ENCODE assay signal across 14 cellular contexts in genomic region chr12:30201301-30202160, GRCh38.
DNase-seq lines count a peak whose midpoint lies in the region; ATAC-seq and TF ChIP-seq lines count a peak whose summit lies in the region.
"Had no signal": no experiment of that assay in that cellular context is flagged by ENCODE, and none has a peak within 500 bp of the region (broad histone marks: within the 10 kb centered on the region; RNA-seq: fewer than 3 reads in every experiment).

No MANE protein-coding gene starts in this region.

- H3K4me1 ChIP-seq in HUES48 (ENCODE audit: control insufficient read depth, insufficient read depth, low read length), result peaks cover 9% of the 10 kb centered on the region
- H3K4me1 ChIP-seq: uterus had no signal

- no peaks in the 10 kb centered on the region for H3K4me1 Mint-ChIP-seq in stimulated activated naive B cell treated with anti-CD40 and anti-IgM and Interleukin-4, amounts not matched to agents 10 μg/mL and 1 μg/mL and 100 μg/mL, for 72 hours

- no peaks in the 10 kb centered on the region for H3K36me3 ChIP-seq in HUES48 (ENCODE audit: control insufficient read depth, insufficient read depth, low read length)
- H3K36me3 ChIP-seq: ovary, uterus had no signal

- ATAC-seq in HG03442 (IDR thresholded peaks at IDR 0.05; ENCODE audit: unreplicated experiment), result no peak
- ATAC-seq in stimulated activated naive B cell treated with anti-CD40 and anti-IgM and Interleukin-4, amounts not matched to agents 10 μg/mL and 1 μg/mL and 100 μg/mL, for 72 hours (replicated peaks), result no peak

- no peaks in the 10 kb centered on the region for H3K9me3 Mint-ChIP-seq in stimulated activated naive B cell treated with anti-CD40 and anti-IgM and Interleukin-4, amounts not matched to agents 10 μg/mL and 1 μg/mL and 100 μg/mL, for 72 hours

- TF ChIP-seq CTCF in coronary artery (IDR thresholded peaks at IDR 0.05) (no peak), retinal pigment epithelial cell (conservative IDR thresholded peaks at IDR 0.05; ENCODE audit: low read depth, low read length) (peak; percentile 15)

- peaks cover 14 to 23% of the 10 kb centered on the region in 2 donors for H3K27me3 Mint-ChIP-seq in stimulated activated naive B cell treated with anti-CD40 and anti-IgM and Interleukin-4, amounts not matched to agents 10 μg/mL and 1 μg/mL and 100 μg/mL, for 72 hours

- H3K4me3 Mint-ChIP-seq in stimulated activated naive B cell treated with anti-CD40 and anti-IgM and Interleukin-4, amounts not matched to agents 10 μg/mL and 1 μg/mL and 100 μg/mL, for 72 hours, result no peak overlapping the region

- DNase-seq in coronary artery (ENCODE audit: low spot score), result no peak
- no peak for DNase-seq in retinal pigment epithelial cell (ENCODE audit: low read depth)
- DNase-seq in NCI-H2171 (lab: John Stamatoyannopoulos, UW), result no peak
- no peak for DNase-seq in stimulated activated naive B cell treated with anti-CD40 and anti-IgM and Interleukin-4, amounts not matched to agents 10 μg/mL and 1 μg/mL and 100 μg/mL, for 72 hours
- DNase-seq in NCI-H1436 (lab: John Stamatoyannopoulos, UW), result no peak
- DNase-seq: activated naive CD4-positive, alpha-beta T cell treated with Interleukin-2 at 50 U/mL for 16 hours; GF-D8; NCI-H146; ovary; SW 1271; uterus had no signal

- no peaks in the 10 kb centered on the region for H3K36me3 Mint-ChIP-seq in stimulated activated naive B cell treated with anti-CD40 and anti-IgM and Interleukin-4, amounts not matched to agents 10 μg/mL and 1 μg/mL and 100 μg/mL, for 72 hours

- peak overlapping the region; percentile 62 for H3K4me3 ChIP-seq in HUES48 (ENCODE audit: low read depth, low read length)
- peak overlapping the region; percentile 67 for H3K4me3 ChIP-seq in coronary artery
- H3K4me3 ChIP-seq in iPS-11a (ENCODE audit: low read depth, low read length), result peak overlapping the region; percentile 4
- peak overlapping the region; percentile 53 for H3K4me3 ChIP-seq in retinal pigment epithelial cell (ENCODE audit: low read length)
- H3K4me3 ChIP-seq: ovary, uterus had no signal

- H3K27ac ChIP-seq in HUES48 (ENCODE audit: low read depth, low read length) (no peak overlapping the region), coronary artery (no peak overlapping the region)
- H3K27ac ChIP-seq: ovary, uterus had no signal

- no peak overlapping the region for H3K27ac Mint-ChIP-seq in stimulated activated naive B cell treated with anti-CD40 and anti-IgM and Interleukin-4, amounts not matched to agents 10 μg/mL and 1 μg/mL and 100 μg/mL, for 72 hours

- H3K9me3 ChIP-seq in HUES48 (ENCODE audit: control insufficient read depth, insufficient read depth, low read length), result no peaks in the 10 kb centered on the region
- H3K9me3 ChIP-seq: ovary, uterus had no signal

- H3K9ac ChIP-seq in HUES48 (ENCODE audit: low read depth, low read length), result no peak overlapping the region

- peaks cover 37% of the 10 kb centered on the region for H3K27me3 ChIP-seq in HUES48 (ENCODE audit: control insufficient read depth, insufficient read depth, low read length)
- H3K27me3 ChIP-seq: ovary, uterus had no signal

Comparison
In these comparisons a context has a peak if more than half of its experiments do, and no peak if none do; other contexts are left out.
1. H3K4me3 ChIP-seq: peak in every context shown above with its lines; median percentile 67 in coronary artery; 62 in HUES48; 53 in retinal pigment epithelial cell; 4 in iPS-11a.